Comparison of ENCODE assay signal across 8 cellular contexts in genomic region chr6:107657755-107658461, GRCh38.
DNase-seq lines count a peak whose midpoint lies in the region; ATAC-seq and TF ChIP-seq lines count a peak whose summit lies in the region.

No MANE protein-coding gene starts in this region.

- no peaks in the 10 kb centered on the region for H3K27me3 ChIP-seq in cardiac muscle cell
- no peaks in the 10 kb centered on the region for H3K27me3 ChIP-seq in GM23248 (replicated peaks; ENCODE audit: insufficient read depth)

- H3K27ac ChIP-seq in cardiac muscle cell: no peak overlapping the region
- H3K27ac ChIP-seq in GM23248: no peak overlapping the region

- no peak overlapping the region for H3K4me2 ChIP-seq in GM23248 (ENCODE audit: unreplicated experiment)

- no peak for DNase-seq in activated CD4-positive, CD25-positive, alpha-beta regulatory T cell (lab: John Stamatoyannopoulos, UW)
- DNase-seq in NCI-H748 (lab: John Stamatoyannopoulos, UW; ENCODE audit: unreplicated experiment): peak; percentile 91
- DNase-seq in activated CD8-positive, alpha-beta memory T cell treated with anti-CD3 and anti-CD28 coated beads, Interleukin-2, amount 50 U/mL, for 48 hours: peak; percentile 74
- peak in 1 of 2 donors; percentile 66 for DNase-seq in cardiac muscle cell (ENCODE audit: low read depth in 1 of 2, low spot score in 1 of 2)
- peak; percentile 67 for DNase-seq in stimulated activated CD4-positive, alpha-beta T cell treated with anti-CD3 and anti-CD28 coated beads, Interleukin-1b, Interleukin-23, amount 100 ng/mL, for 48 hours
- no peak for DNase-seq in GM23248

- H3K36me3 ChIP-seq in cardiac muscle cell (peaks cover 9% of the 10 kb centered on the region), GM23248 (ENCODE audit: low read depth) (no peaks in the 10 kb centered on the region)

- H3K4me3 ChIP-seq in cardiac muscle cell: no peak overlapping the region
- no peak overlapping the region for H3K4me3 ChIP-seq in GM23248

- in situ Hi-C loops in GM23248 (cut with MboI): no loop called here

- 92 to 94% methylated on average over 17 of the region's 17 CpGs for WGBS in GM23248 (ENCODE audit: low coverage in 1 of 2, low lambda C conversion rate in 2 of 2, missing lambda C conversion rate in 2 of 2), 2 experiments

- peak; percentile 19 for TF ChIP-seq CTCF in cardiac muscle cell (IDR thresholded peaks at IDR 0.05; ENCODE audit: low read depth, low read length)

- H3F3A ChIP-seq in GM23248 (ENCODE audit: insufficient read depth): no peaks in the 10 kb centered on the region

- H4K20me1 ChIP-seq in GM23248 (ENCODE audit: insufficient read depth): no peaks in the 10 kb centered on the region

- H3K9me2 ChIP-seq in GM23248 (ENCODE audit: insufficient read depth): no peaks in the 10 kb centered on the region

- ATAC-seq in activated CD4-positive, CD25-positive, alpha-beta regulatory T cell treated with anti-CD3 and anti-CD28 coated beads, Interleukin-2, amount 50 U/mL, for 24 hours: peak; percentile 90 to 92
- ATAC-seq in HG02943 (IDR thresholded peaks at IDR 0.05; ENCODE audit: low read depth, unreplicated experiment): peak; percentile 93

- H3K9me3 ChIP-seq in cardiac muscle cell (ENCODE audit: low read depth) (no peaks in the 10 kb centered on the region), GM23248 (ENCODE audit: low read depth) (no peaks in the 10 kb centered on the region)

- no peaks in the 10 kb centered on the region for H3K79me2 ChIP-seq in GM23248 (ENCODE audit: insufficient read depth)

- H3K4me1 ChIP-seq in cardiac muscle cell (ENCODE audit: low read depth) (peaks cover 33% of the 10 kb centered on the region), GM23248 (ENCODE audit: insufficient read depth) (no peaks in the 10 kb centered on the region)

- H3K9ac ChIP-seq in GM23248: no peak overlapping the region

- no peak overlapping the region for H2AFZ ChIP-seq in GM23248

Comparison
In these comparisons a context has a peak if more than half of its experiments do, and no peak if none do; other contexts are left out.
1. DNase-seq: peak in NCI-H748 (single experiment), activated CD8-positive, alpha-beta memory T cell treated with anti-CD3 and anti-CD28 coated beads, Interleukin-2, amount 50 U/mL, for 48 hours (single experiment) and stimulated activated CD4-positive, alpha-beta T cell treated with anti-CD3 and anti-CD28 coated beads, Interleukin-1b, Interleukin-23, amount 100 ng/mL, for 48 hours (single experiment); none in activated CD4-positive, CD25-positive, alpha-beta regulatory T cell (0 of 4) and GM23248 (single experiment).